ENCODE assay signal across 11 cellular contexts in genomic region chr17:48718781-48719641, GRCh38. TPM values are rescaled to one million over a fixed set of nuclear protein-coding genes. Genes with fewer than 3 reads are reported as not detected.
A peak's percentile ranks its signal among the peaks of the same experiment; 100 is the strongest.
DNase-seq lines count a peak whose midpoint lies in the region; ATAC-seq and TF ChIP-seq lines count a peak whose summit lies in the region.
"Had no signal": no experiment of that assay in that cellular context is flagged by ENCODE, and none has a peak within 500 bp of the region (broad histone marks: within the 10 kb centered on the region; RNA-seq: fewer than 3 reads in every experiment).

No MANE protein-coding gene starts in this region.

- H3K4me2 ChIP-seq in neural cell (ENCODE audit: low read length) = no peak overlapping the region

- H3K9ac ChIP-seq in endodermal cell (ENCODE audit: extremely low read depth, low read length, poor library complexity, severe bottlenecking) = no peak overlapping the region
- no peak overlapping the region for H3K9ac ChIP-seq in neural cell (ENCODE audit: low read length)

- H3K4me3 ChIP-seq in endodermal cell (ENCODE audit: low read length) (peak overlapping the region; percentile 68), neural cell (ENCODE audit: low read length) (no peak overlapping the region)
- H3K4me3 ChIP-seq: body of pancreas, gastroesophageal sphincter had no signal

- no peak for TF ChIP-seq RAD21 in neural cell (conservative IDR thresholded peaks at IDR 0.05)

- peaks cover 99% of the 10 kb centered on the region for H3K27me3 Mint-ChIP-seq in endodermal cell (ENCODE audit: insufficient read depth)

- H3K36me3 Mint-ChIP-seq in endodermal cell (ENCODE audit: low read depth) = no peaks in the 10 kb centered on the region

- ATAC-seq in HG03097 (IDR thresholded peaks at IDR 0.05; ENCODE audit: low FRiP score, unreplicated experiment) (no peak), HG03139 (IDR thresholded peaks at IDR 0.05; ENCODE audit: unreplicated experiment) (no peak)
- ATAC-seq: body of pancreas, gastroesophageal sphincter had no signal

- H4K20me1 ChIP-seq in neural cell (ENCODE audit: insufficient read depth) = no peaks in the 10 kb centered on the region

- WGBS in endodermal cell (ENCODE audit: insufficient coverage in 1 of 2, insufficient read length in 1 of 2), 2 experiments = 1% methylated on average over 35 to 78 of the region's 79 CpGs

- H3K27ac ChIP-seq in endodermal cell (ENCODE audit: low read depth, low read length) (no peak overlapping the region), neural cell (ENCODE audit: low read length) (no peak overlapping the region)
- H3K27ac ChIP-seq: body of pancreas, gastroesophageal sphincter had no signal

- H3K27ac Mint-ChIP-seq in endodermal cell = no peak overlapping the region

- no peak overlapping the region for H2AFZ ChIP-seq in neural cell (ENCODE audit: low read depth, low read length)

- H3K9me3 ChIP-seq in endodermal cell (ENCODE audit: control insufficient read depth, low read length) (no peaks in the 10 kb centered on the region), neural cell (ENCODE audit: low read length) (peaks cover 5% of the 10 kb centered on the region)
- H3K9me3 ChIP-seq: gastroesophageal sphincter had no signal

- DNase-seq in ELF-1 (ENCODE audit: low read depth, low spot score) = peak; percentile 66
- peak; percentile 28 for DNase-seq in NCI-H2227 treated with DMSO at 0.1 percent for 48 hours (lab: John Stamatoyannopoulos, UW)
- DNase-seq in endodermal cell = peak; percentile 90
- DNase-seq in NK-92 (lab: John Stamatoyannopoulos, UW; ENCODE audit: unreplicated experiment) = no peak
- DNase-seq in stimulated activated CD4-positive, alpha-beta T cell treated with anti-CD3 and anti-CD28 coated beads, Interleukin-4, amount 100 ng/mL, for 24 hours = no peak
- DNase-seq: body of pancreas had no signal

- no peak for TF ChIP-seq EP300 in neural cell (conservative IDR thresholded peaks at IDR 0.05; ENCODE audit: poor library complexity, severe bottlenecking)

- peaks cover 12% of the 10 kb centered on the region for H3K4me1 Mint-ChIP-seq in endodermal cell

- no peaks in the 10 kb centered on the region for H3K36me3 ChIP-seq in endodermal cell (ENCODE audit: control insufficient read depth, insufficient read depth, low read length)
- no peaks in the 10 kb centered on the region for H3K36me3 ChIP-seq in neural cell (ENCODE audit: insufficient read depth, low read length)
- H3K36me3 ChIP-seq: gastroesophageal sphincter had no signal

- H3K4me1 ChIP-seq in endodermal cell (ENCODE audit: control insufficient read depth, insufficient read depth, low read length) = no peaks in the 10 kb centered on the region
- H3K4me1 ChIP-seq: body of pancreas had no signal

- H3K27me3 ChIP-seq in endodermal cell (ENCODE audit: control insufficient read depth, insufficient read depth, low read length, poor library complexity, severe bottlenecking) = peaks cover 100% of the 10 kb centered on the region
- peaks cover 100% of the 10 kb centered on the region for H3K27me3 ChIP-seq in neural cell (ENCODE audit: insufficient read depth, low read depth, low read length)

- no peaks in the 10 kb centered on the region for H3K79me2 ChIP-seq in neural cell (replicated peaks; ENCODE audit: insufficient read depth, low read length)

- H3F3A ChIP-seq in neural cell (ENCODE audit: insufficient read depth, low read length, poor library complexity, severe bottlenecking) = no peaks in the 10 kb centered on the region

- no peaks in the 10 kb centered on the region for H3K9me3 Mint-ChIP-seq in endodermal cell

- no peak for TF ChIP-seq CTCF in endodermal cell (conservative IDR thresholded peaks at IDR 0.05)
- no peak for TF ChIP-seq CTCF in neural cell (IDR thresholded peaks at IDR 0.05; ENCODE audit: poor library complexity, severe bottlenecking)

- no peaks in the 10 kb centered on the region for H3K9me2 ChIP-seq in neural cell (ENCODE audit: insufficient read depth, low read length)

- H3K4me3 Mint-ChIP-seq in endodermal cell = peak overlapping the region; percentile 35

TF ChIP-seq in neural cell, 6 proteins besides CTCF, POLR2A, EP300 and RAD21:
- TF ChIP-seq MXI1 (conservative IDR thresholded peaks at IDR 0.05; ENCODE audit: poor library complexity, severe bottlenecking) (no peak), EZH2 (IDR thresholded peaks at IDR 0.05; ENCODE audit: borderline replicate concordance, insufficient read depth, low read length, poor library complexity, severe bottlenecking) (no peak), REST (IDR thresholded peaks at IDR 0.05; ENCODE audit: borderline replicate concordance) (no peak), POLR2AphosphoS5 (IDR thresholded peaks at IDR 0.05) (peak; percentile 6)

RNA-seq across cellular contexts. Expression of gene PRAC1, which starts 3.3 kb away (rescaled TPM):
- total RNA-seq in endodermal cell = not detected
- not detected for polyA plus RNA-seq in endodermal cell (2013, experiment 1 of 2)
- not detected for polyA plus RNA-seq in endodermal cell (2013, experiment 2 of 2)
- not detected in 2 replicates for polyA plus RNA-seq in neural cell
- polyA minus RNA-seq in neural cell = not detected in 2 replicates
- total RNA-seq: body of pancreas, gastroesophageal sphincter, LHCN-M2 had no signal

RNA-seq across cellular contexts. Expression of gene PRAC2, which starts 4.0 kb away (rescaled TPM):
- total RNA-seq in endodermal cell = not detected
- polyA plus RNA-seq in endodermal cell (2013, experiment 1 of 2) = 0.68 TPM
- 0.58 TPM for polyA plus RNA-seq in endodermal cell (2013, experiment 2 of 2)
- not detected in 2 replicates for polyA plus RNA-seq in neural cell
- polyA minus RNA-seq in neural cell = not detected in 2 replicates
- total RNA-seq: body of pancreas, gastroesophageal sphincter, LHCN-M2 had no signal

RNA-seq across cellular contexts. Expression of gene HOXB13, which starts 9.5 kb away (rescaled TPM):
- not detected for total RNA-seq in endodermal cell
- polyA plus RNA-seq in endodermal cell (2013, experiment 1 of 2) = 0.21 TPM
- not detected for polyA plus RNA-seq in endodermal cell (2013, experiment 2 of 2)
- polyA plus RNA-seq in neural cell = not detected in 2 replicates
- polyA minus RNA-seq in neural cell = not detected in 2 replicates
- total RNA-seq: body of pancreas, gastroesophageal sphincter had no signal

Comparison
In these comparisons a context has a peak if more than half of its experiments do, and no peak if none do; other contexts are left out.
1. DNase-seq: peak in ELF-1 (single experiment), NCI-H2227 treated with DMSO at 0.1 percent for 48 hours (single experiment) and endodermal cell (single experiment); none in NK-92 (single experiment) and stimulated activated CD4-positive, alpha-beta T cell treated with anti-CD3 and anti-CD28 coated beads, Interleukin-4, amount 100 ng/mL, for 24 hours (single experiment).